Comparison of ENCODE assay signal across 18 cellular contexts in the genomic region with DNA sequence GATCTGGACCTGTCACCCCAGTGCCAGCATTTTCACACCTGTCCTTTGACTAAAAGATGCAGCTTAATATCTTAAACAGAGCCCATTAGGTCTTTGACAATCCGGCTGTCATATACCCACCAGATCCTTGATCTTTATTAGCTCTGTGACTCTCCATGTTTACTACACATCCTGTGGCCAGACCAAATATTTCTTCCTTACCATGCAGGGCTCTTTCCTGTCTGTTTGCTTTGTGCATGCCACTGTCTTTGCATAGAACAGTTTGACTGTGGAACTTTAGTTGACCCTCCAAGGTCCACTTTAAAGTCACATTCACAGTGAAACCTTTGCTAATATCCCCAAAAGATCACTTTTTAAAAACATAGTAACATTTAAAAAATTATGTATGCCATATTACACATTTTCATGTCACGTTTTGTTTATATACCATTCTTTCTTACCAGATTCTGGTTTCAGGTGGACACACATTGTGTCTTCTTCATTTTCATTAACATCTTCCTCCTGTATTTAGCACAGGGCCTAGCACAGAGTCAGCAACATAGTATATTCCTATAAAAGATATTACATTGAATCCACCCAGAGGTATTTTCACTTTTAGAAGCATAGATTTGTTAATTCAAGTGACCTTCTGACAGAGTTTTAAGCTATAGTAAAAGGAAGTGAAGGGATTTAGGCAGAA.
A peak's percentile ranks its signal among the peaks of the same experiment; 100 is the strongest.
DNase-seq lines count a peak whose midpoint lies in the region; FAIRE-seq and TF ChIP-seq lines count a peak whose summit lies in the region.
"Had no signal": no experiment of that assay in that cellular context is flagged by ENCODE, and none has a peak within 500 bp of the region (broad histone marks: within the 10 kb centered on the region; RNA-seq: fewer than 3 reads in every experiment).

No MANE protein-coding gene starts in this region.

- no peak for TF ChIP-seq RAD21 in SK-N-SH (IDR thresholded peaks at IDR 0.05; ENCODE audit: low read length)

- BruUV-seq in mammary epithelial cell (replicated peaks; lab: Mats Ljungman, UMichigan) (no TSS peak), endothelial cell of umbilical vein (replicated peaks; lab: Mats Ljungman, UMichigan) (no TSS peak)

- H3K9me3 ChIP-seq in mammary epithelial cell (replicated peaks; ENCODE audit: insufficient read depth, low read length) (no peaks in the 10 kb centered on the region), breast epithelium (no peaks in the 10 kb centered on the region), SK-N-SH (no peaks in the 10 kb centered on the region), endothelial cell of umbilical vein (replicated peaks; ENCODE audit: control insufficient read depth, insufficient read depth, low read length) (no peaks in the 10 kb centered on the region), smooth muscle cell (replicated peaks; ENCODE audit: low read depth) (no peaks in the 10 kb centered on the region)
- H3K9me3 ChIP-seq: ascending aorta, BE2C, Caco-2, pancreas had no signal

- H2AFZ ChIP-seq in mammary epithelial cell (ENCODE audit: low read depth, low read length): peak overlapping the region; percentile 44
- H2AFZ ChIP-seq in SK-N-SH (ENCODE audit: low read depth): peak overlapping the region; percentile 17
- peak overlapping the region; percentile 61 for H2AFZ ChIP-seq in endothelial cell of umbilical vein (ENCODE audit: low read depth, low read length)
- H2AFZ ChIP-seq in smooth muscle cell (ENCODE audit: low read depth): peak overlapping the region; percentile 59

- H3K79me2 ChIP-seq in mammary epithelial cell (ENCODE audit: insufficient read depth, low read length): no peaks in the 10 kb centered on the region
- no peaks in the 10 kb centered on the region for H3K79me2 ChIP-seq in SK-N-SH (ENCODE audit: insufficient read depth)
- H3K79me2 ChIP-seq in endothelial cell of umbilical vein (ENCODE audit: control insufficient read depth, insufficient read depth, low read length): no peaks in the 10 kb centered on the region
- H3K79me2 ChIP-seq in smooth muscle cell (ENCODE audit: low read depth): no peaks in the 10 kb centered on the region

- CTCF ChIA-PET in mammary epithelial cell (lab: Charles Lee; ENCODE audit: low non-redundant PET): interaction anchor here (0.6 to 0.8 kb wide), 2 partner anchors 29 to 32 kb away, joined by 3 read pairs; no protein-coding TSS in a partner anchor
- CTCF ChIA-PET in SK-N-SH (lab: Yijun Ruan, JAX): no interaction called here
- CTCF ChIA-PET in endothelial cell of umbilical vein (lab: Charles Lee): interaction anchor here (0.8 to 1.8 kb wide), 4 partner anchors 32 to 91 kb away, joined by 3 to 4 read pairs (median 3); no protein-coding TSS in a partner anchor

- WGBS in mammary epithelial cell (ENCODE audit: low coverage, missing lambda C conversion rate): 96% methylated on average over 2 of the region's 2 CpGs
- WGBS in SK-N-SH (ENCODE audit: low lambda C conversion rate): 60% methylated on average over 2 of the region's 2 CpGs
- WGBS in smooth muscle cell (ENCODE audit: low lambda C conversion rate): 52% methylated on average over 2 of the region's 2 CpGs

- H3K9ac ChIP-seq in mammary epithelial cell (ENCODE audit: insufficient read depth, low read length) (no peak overlapping the region), SK-N-SH (no peak overlapping the region), endothelial cell of umbilical vein (replicated peaks; ENCODE audit: extremely low read depth, insufficient read depth, low read length) (no peak overlapping the region), smooth muscle cell (ENCODE audit: low read depth) (peak overlapping the region; percentile 32)

- dilution Hi-C loops in mammary epithelial cell (cut with HindIII; ENCODE audit: low sequenced_read_pairs) (no loop called here), endothelial cell of umbilical vein (cut with MboI; ENCODE audit: extremely low pct_ligation_motif_present, low sequenced_read_pairs) (no loop called here)

- TF ChIP-seq POLR2A in breast epithelium (IDR thresholded peaks at IDR 0.05): no peak
- TF ChIP-seq POLR2A in endothelial cell of umbilical vein (IDR thresholded peaks at IDR 0.05; ENCODE audit: low read depth, low read length): no peak

- H4K20me1 ChIP-seq in mammary epithelial cell (ENCODE audit: insufficient read depth, low read length): no peaks in the 10 kb centered on the region
- H4K20me1 ChIP-seq in SK-N-SH (ENCODE audit: insufficient read depth): no peaks in the 10 kb centered on the region
- no peaks in the 10 kb centered on the region for H4K20me1 ChIP-seq in endothelial cell of umbilical vein (replicated peaks; ENCODE audit: control insufficient read depth, extremely low read depth, insufficient read depth, low read length)
- no peaks in the 10 kb centered on the region for H4K20me1 ChIP-seq in smooth muscle cell (ENCODE audit: low read depth)

- in situ Hi-C loops in mammary epithelial cell (cut with MboI; ENCODE audit: low sequenced_read_pairs in 2 of 2): no loop called here

- H3K4me3 ChIP-seq in mammary epithelial cell (replicated peaks in 1 of 3; ENCODE audit: insufficient read depth in 1 of 3, low read depth in 2 of 3, low read length in 3 of 3) (no peak overlapping the region), breast epithelium (no peak overlapping the region), SK-N-SH (ENCODE audit: low read depth in 2 of 2, low read length in 1 of 2) (no peak overlapping the region), endothelial cell of umbilical vein (replicated peaks in 1 of 3; ENCODE audit: insufficient read depth in 1 of 3, low read depth in 1 of 3, low read length in 3 of 3) (no peak overlapping the region), smooth muscle cell (no peak overlapping the region)
- H3K4me3 ChIP-seq: ascending aorta, pancreas had no signal

- DNase-seq in mammary epithelial cell (no peak), breast epithelium (ENCODE audit: low spot score in 2 of 2) (no peak), SK-N-SH (no peak), endothelial cell of umbilical vein (ENCODE audit: low read depth, low spot score) (no peak), smooth muscle cell (lab: John Stamatoyannopoulos, UW; ENCODE audit: unreplicated experiment) (no peak), C1 segment of cervical spinal cord (lab: John Stamatoyannopoulos, UW) (no peak), activated gamma-delta T cell treated with Interleukin-2 at 50 U/mL for 16 hours (no peak), RPMI8226 (no peak)
- DNase-seq: activated T-cell treated with anti-CD3 and anti-CD28 coated beads, Interleukin-2, amount 50 U/mL, for 72 hours; BE2C; GOT3; naive thymus-derived CD8-positive, alpha-beta T cell; NCI-H187; NCI-H69; pancreas; right cardiac atrium had no signal

- peaks cover 15% of the 10 kb centered on the region for H3K4me1 ChIP-seq in mammary epithelial cell (ENCODE audit: insufficient read depth, low read length)
- no peaks in the 10 kb centered on the region for H3K4me1 ChIP-seq in breast epithelium
- H3K4me1 ChIP-seq in SK-N-SH (ENCODE audit: control insufficient read depth in 1 of 2, insufficient read depth in 2 of 2, low read depth in 1 of 2, low read length in 1 of 2): peaks cover 0 to 21% of the 10 kb centered on the region in 2 experiments; a peak in 2 of 4 replicates
- H3K4me1 ChIP-seq in endothelial cell of umbilical vein (ENCODE audit: control insufficient read depth, extremely low read depth, insufficient read depth, low read length): peaks cover 23% of the 10 kb centered on the region
- H3K4me1 ChIP-seq in smooth muscle cell (ENCODE audit: low read depth): no peaks in the 10 kb centered on the region
- H3K4me1 ChIP-seq: ascending aorta, BE2C, pancreas had no signal

- FAIRE-seq in endothelial cell of umbilical vein (lab: Jason Lieb, UNC): no peak
- FAIRE-seq: pancreas had no signal

- no peaks in the 10 kb centered on the region for H3K27me3 ChIP-seq in mammary epithelial cell (ENCODE audit: insufficient read depth, low read length)
- no peaks in the 10 kb centered on the region for H3K27me3 ChIP-seq in breast epithelium
- no peaks in the 10 kb centered on the region for H3K27me3 ChIP-seq in SK-N-SH (ENCODE audit: insufficient read depth)
- no peaks in the 10 kb centered on the region for H3K27me3 ChIP-seq in endothelial cell of umbilical vein (ENCODE audit: control insufficient read depth in 2 of 2, insufficient read depth in 2 of 2, low read length in 2 of 2)
- H3K27me3 ChIP-seq in smooth muscle cell (ENCODE audit: low read depth): no peaks in the 10 kb centered on the region
- H3K27me3 ChIP-seq: ascending aorta, BE2C had no signal

- H3K27ac ChIP-seq in mammary epithelial cell (ENCODE audit: insufficient read depth, low read depth, low read length) (no peak overlapping the region), breast epithelium (no peak overlapping the region), SK-N-SH (ENCODE audit: low read depth in 2 of 2, low read length in 1 of 2) (peak overlapping the region in 1 of 2 experiments; percentile 56; a peak in 2 of 4 replicates), endothelial cell of umbilical vein (ENCODE audit: insufficient read depth, low read depth, low read length) (no peak overlapping the region), smooth muscle cell (ENCODE audit: low read depth) (peak overlapping the region; percentile 81)
- H3K27ac ChIP-seq: ascending aorta, pancreas had no signal

- intact Hi-C loops in mammary epithelial cell (cut with micrococcal nuclease): no loop called here
- intact Hi-C loops in breast epithelium (cut with DNase I; ENCODE audit: low total_unique reads): loop anchor here (10.0 kb wide), 1 partner anchor 183 kb away; no protein-coding TSS in a partner anchor
- intact Hi-C loops in endothelial cell of umbilical vein (cut with micrococcal nuclease): loop anchor here (2.0 kb wide), 2 partner anchors 25 to 27 kb away; no protein-coding TSS in a partner anchor

- TF ChIP-seq EP300 in SK-N-SH (IDR thresholded peaks at IDR 0.05; ENCODE audit: borderline replicate concordance in 1 of 2, low read depth in 1 of 2, low read length in 1 of 2): no peak

- no peaks in the 10 kb centered on the region for H3K9me2 ChIP-seq in SK-N-SH

- POLR2A ChIA-PET in SK-N-SH (lab: Yijun Ruan, JAX) (no interaction called here), endothelial cell of umbilical vein (lab: Charles Lee) (no interaction called here)

- H3K36me3 ChIP-seq in mammary epithelial cell (ENCODE audit: insufficient read depth, low read length) (no peaks in the 10 kb centered on the region), breast epithelium (no peaks in the 10 kb centered on the region), SK-N-SH (replicated peaks in 1 of 2; ENCODE audit: control insufficient read depth in 1 of 2, insufficient read depth in 2 of 2, low read length in 1 of 2) (no peaks in the 10 kb centered on the region), endothelial cell of umbilical vein (ENCODE audit: control insufficient read depth in 2 of 2, extremely low read depth in 1 of 2, insufficient read depth in 2 of 2, low read length in 2 of 2) (no peaks in the 10 kb centered on the region), smooth muscle cell (ENCODE audit: low read depth) (no peaks in the 10 kb centered on the region)
- H3K36me3 ChIP-seq: ascending aorta, BE2C, pancreas had no signal

- H3K9me1 ChIP-seq in endothelial cell of umbilical vein (replicated peaks; ENCODE audit: control insufficient read depth, extremely low read depth, insufficient read depth, low read length): no peaks in the 10 kb centered on the region

- H3K4me2 ChIP-seq in mammary epithelial cell (ENCODE audit: insufficient read depth, low read depth, low read length) (no peak overlapping the region), SK-N-SH (0 out of 2 replicates have a peak overlapping the region, but pooled peaks have one; percentile 12), endothelial cell of umbilical vein (ENCODE audit: insufficient read depth, low read length) (no peak overlapping the region), smooth muscle cell (peak overlapping the region; percentile 52)

- H3F3A ChIP-seq in SK-N-SH (replicated peaks; ENCODE audit: insufficient read depth): peaks cover 21% of the 10 kb centered on the region
- peaks cover 25% of the 10 kb centered on the region for H3F3A ChIP-seq in smooth muscle cell (ENCODE audit: low read depth)

- TF ChIP-seq CTCF in mammary epithelial cell (conservative IDR thresholded peaks at IDR 0.05 in 1 of 2, IDR thresholded peaks at IDR 0.05 in 1 of 2; ENCODE audit: extremely low read depth in 1 of 2, insufficient read depth in 1 of 2, low read depth in 1 of 2, low read length in 2 of 2) (no peak), breast epithelium (IDR thresholded peaks at IDR 0.05) (no peak), SK-N-SH (IDR thresholded peaks at IDR 0.05) (no peak), endothelial cell of umbilical vein (IDR thresholded peaks at IDR 0.05; ENCODE audit: extremely low read depth in 1 of 2, insufficient read depth in 1 of 2, low read depth in 1 of 2, low read length in 2 of 2) (no peak), smooth muscle cell (IDR thresholded peaks at IDR 0.05; ENCODE audit: borderline replicate concordance, insufficient read depth, poor library complexity, severe bottlenecking) (no peak)

Comparison
In these comparisons a context has a peak if more than half of its experiments do, and no peak if none do; other contexts are left out.
1. H3K4me2 ChIP-seq: peak in SK-N-SH (single experiment) and smooth muscle cell (single experiment); none in mammary epithelial cell (single experiment) and endothelial cell of umbilical vein (single experiment).
2. Peak in every context shown above with its lines, with median percentiles within 50 percentile points of each other: H2AFZ ChIP-seq.